7 cellular contexts compared by ENCODE assay signal in genomic region chr21:15051652-15052554, GRCh38.
DNase-seq lines count a peak whose midpoint lies in the region; ATAC-seq and TF ChIP-seq lines count a peak whose summit lies in the region.

No MANE protein-coding gene starts in this region.

- H3K4me3 Mint-ChIP-seq in memory B cell: peak overlapping the region; percentile 63

- peaks cover 37% of the 10 kb centered on the region for H3K4me1 Mint-ChIP-seq in memory B cell

- DNase-seq in memory B cell (ENCODE audit: low spot score in 2 of 2) (no peak), COR-L47 (lab: John Stamatoyannopoulos, UW) (no peak)

- H3K36me3 Mint-ChIP-seq in memory B cell: peaks cover 2% of the 10 kb centered on the region

- no peak overlapping the region for H3K27ac Mint-ChIP-seq in memory B cell

- TF ChIP-seq CTCF in VCaP (conservative IDR thresholded peaks at IDR 0.05): no peak

- peak overlapping the region; percentile 81 for H3K27ac ChIP-seq in VCaP

- no peaks in the 10 kb centered on the region for H3K9me3 Mint-ChIP-seq in memory B cell

- no peaks in the 10 kb centered on the region for H3K27me3 Mint-ChIP-seq in memory B cell

- ATAC-seq in GM19025 (IDR thresholded peaks at IDR 0.05; ENCODE audit: low read depth, unreplicated experiment) (peak; percentile 65), HG02938 (IDR thresholded peaks at IDR 0.05; ENCODE audit: unreplicated experiment) (peak; percentile 87), memory B cell (ENCODE audit: low read depth) (no peak), GM21526 (IDR thresholded peaks at IDR 0.05; ENCODE audit: low FRiP score, unreplicated experiment) (no peak), SK-N-SH treated with all-trans-retinoic acid at 6 μM for 48 hours (no peak)

TF ChIP-seq in SK-N-SH treated with all-trans-retinoic acid at 6 μM for 48 hours, 23 proteins besides CTCF, POLR2A, EP300 and RAD21:
- TF ChIP-seq ISL1 (CRISPR knock-in tag; IDR thresholded peaks at IDR 0.05) (no peak), ESRRG (CRISPR knock-in tag; IDR thresholded peaks at IDR 0.05) (no peak), POU6F1 (CRISPR knock-in tag; IDR thresholded peaks at IDR 0.05; ENCODE audit: borderline replicate concordance, low read depth) (no peak), PPARA (CRISPR knock-in tag; IDR thresholded peaks at IDR 0.05; ENCODE audit: borderline replicate concordance) (no peak), CSDC2 (CRISPR knock-in tag; IDR thresholded peaks at IDR 0.05) (no peak), BACH2 (CRISPR knock-in tag; IDR thresholded peaks at IDR 0.05; ENCODE audit: borderline replicate concordance) (no peak), ZNF70 (CRISPR knock-in tag; IDR thresholded peaks at IDR 0.05) (no peak)

Comparison
In these comparisons a context has a peak if more than half of its experiments do, and no peak if none do; other contexts are left out.
1. ATAC-seq: peak in GM19025 (single experiment) and HG02938 (single experiment); none in memory B cell (single experiment), GM21526 (single experiment) and SK-N-SH treated with all-trans-retinoic acid at 6 μM for 48 hours (single experiment).